19 cellular contexts compared by ENCODE assay signal in the genomic region with DNA sequence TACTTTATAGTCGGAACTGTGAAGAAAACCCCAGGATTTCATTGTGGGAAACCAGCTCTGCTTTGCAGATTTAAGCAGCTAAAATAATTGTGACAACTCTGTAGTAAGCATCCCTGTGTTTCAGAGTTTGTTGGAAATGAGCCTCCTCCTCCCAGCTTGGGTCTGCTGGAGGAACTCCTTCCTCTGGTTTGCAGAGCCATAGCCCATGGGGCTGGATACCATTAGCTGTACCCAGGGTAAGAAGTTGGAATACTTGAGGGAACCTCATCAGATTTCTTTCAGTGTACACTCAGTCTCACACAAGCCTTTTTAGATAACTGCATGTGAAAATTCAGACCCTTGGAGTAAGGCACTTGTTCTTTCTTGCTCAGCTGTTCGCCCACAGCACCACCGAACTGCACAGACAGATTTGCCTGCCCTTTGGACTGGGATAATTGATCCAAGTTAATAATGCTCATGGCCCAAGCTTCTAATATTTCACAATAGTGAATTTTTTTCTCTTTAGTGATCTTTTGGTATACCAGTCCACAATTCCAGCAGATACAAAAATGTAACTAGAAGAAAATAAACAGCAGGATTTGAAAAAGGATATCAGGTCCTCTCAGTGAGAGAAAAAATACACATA.
"Had no signal": no experiment of that assay in that cellular context is flagged by ENCODE, and none has a peak within 500 bp of the region (broad histone marks: within the 10 kb centered on the region; RNA-seq: fewer than 3 reads in every experiment).

No MANE protein-coding gene starts in this region.

- H3K27me3 ChIP-seq: spleen, thyroid gland had no signal

- H3K36me3 ChIP-seq: spleen, thyroid gland had no signal

- H3K9me3 Mint-ChIP-seq: mesothelial cell of epicardium had no signal

- H3K4me3 ChIP-seq: lung, psoas muscle, spleen, thyroid gland had no signal

- H3K27me3 Mint-ChIP-seq: activated CD4-positive, alpha-beta T cell treated with anti-CD3 and anti-CD28 coated beads, Interleukin-2, amount 10 ng/mL, durations not matched to agents 24 days and 14 days; activated T-cell treated with anti-CD3 and anti-CD28 coated beads, Interleukin-2, amount 50 U/mL, for 24 hours; stimulated activated naive B cell treated with anti-CD40 and anti-IgM and Interleukin-4, amounts not matched to agents 10 μg/mL and 1 μg/mL and 100 μg/mL, for 72 hours had no signal

- DNase-seq: activated CD4-positive, alpha-beta T cell treated with anti-CD3 and anti-CD28 coated beads, Interleukin-2, amount 10 ng/mL, durations not matched to agents 24 days and 14 days; activated CD4-positive, CD25-positive, alpha-beta regulatory T cell; activated CD8-positive, alpha-beta T cell treated with anti-CD3 and anti-CD28 coated beads, Interleukin-2, amount 10 ng/mL, durations not matched to agents 7 days and 5 days; activated naive CD4-positive, alpha-beta T cell treated with Interleukin-2 at 50 U/mL for 16 hours; activated T-cell treated with anti-CD3 and anti-CD28 coated beads, Interleukin-2, amount 50 U/mL, for 24 hours; anterior cingulate cortex; cerebellar nuclear complex; cortex of kidney; left cardiac atrium; psoas muscle; right cardiac atrium; spleen; stimulated activated naive B cell treated with anti-CD40 and anti-IgM and Interleukin-4, amounts not matched to agents 10 μg/mL and 1 μg/mL and 100 μg/mL, for 72 hours; T-helper 1 cell; T-helper 9 cell; thyroid gland had no signal

- ATAC-seq: activated CD8-positive, alpha-beta T cell treated with anti-CD3 and anti-CD28 coated beads, Interleukin-2, amount 10 ng/mL, durations not matched to agents 7 days and 5 days; left cardiac atrium; psoas muscle; stimulated activated naive B cell treated with anti-CD40 and anti-IgM and Interleukin-4, amounts not matched to agents 10 μg/mL and 1 μg/mL and 100 μg/mL, for 72 hours had no signal

- H3K4me3 Mint-ChIP-seq: activated CD4-positive, alpha-beta T cell treated with anti-CD3 and anti-CD28 coated beads, Interleukin-2, amount 10 ng/mL, durations not matched to agents 24 days and 14 days; activated CD8-positive, alpha-beta T cell treated with anti-CD3 and anti-CD28 coated beads, Interleukin-2, amount 10 ng/mL, durations not matched to agents 7 days and 5 days; activated T-cell treated with anti-CD3 and anti-CD28 coated beads, Interleukin-2, amount 50 U/mL, for 24 hours; mesothelial cell of epicardium; stimulated activated naive B cell treated with anti-CD40 and anti-IgM and Interleukin-4, amounts not matched to agents 10 μg/mL and 1 μg/mL and 100 μg/mL, for 72 hours had no signal

- H3K4me1 ChIP-seq: psoas muscle, spleen, thyroid gland had no signal

- H3K27ac Mint-ChIP-seq: activated CD4-positive, alpha-beta T cell treated with anti-CD3 and anti-CD28 coated beads, Interleukin-2, amount 10 ng/mL, durations not matched to agents 24 days and 14 days; activated CD8-positive, alpha-beta T cell treated with anti-CD3 and anti-CD28 coated beads, Interleukin-2, amount 10 ng/mL, durations not matched to agents 7 days and 5 days; activated T-cell treated with anti-CD3 and anti-CD28 coated beads, Interleukin-2, amount 50 U/mL, for 24 hours; activated T-helper 2 cell treated with anti-CD3 and anti-CD28 coated beads, Interferon-gamma antibody, Interleukin-2, Interleukin-4, amounts not matched to agents 10 μg/mL and 5 μg/mL and 100 μg/mL, durations not matched to agents 14 hours and 24 hours and 36 hours; mesothelial cell of epicardium; stimulated activated naive B cell treated with anti-CD40 and anti-IgM and Interleukin-4, amounts not matched to agents 10 μg/mL and 1 μg/mL and 100 μg/mL, for 72 hours had no signal

- H3K36me3 Mint-ChIP-seq: stimulated activated naive B cell treated with anti-CD40 and anti-IgM and Interleukin-4, amounts not matched to agents 10 μg/mL and 1 μg/mL and 100 μg/mL, for 72 hours had no signal

- H3K4me1 Mint-ChIP-seq: activated CD4-positive, alpha-beta T cell treated with anti-CD3 and anti-CD28 coated beads, Interleukin-2, amount 10 ng/mL, durations not matched to agents 24 days and 14 days; stimulated activated naive B cell treated with anti-CD40 and anti-IgM and Interleukin-4, amounts not matched to agents 10 μg/mL and 1 μg/mL and 100 μg/mL, for 72 hours had no signal

- H3K9me3 ChIP-seq: psoas muscle, spleen, thyroid gland had no signal

- H3K27ac ChIP-seq: psoas muscle, spleen, thyroid gland had no signal
